In the genomic region with DNA sequence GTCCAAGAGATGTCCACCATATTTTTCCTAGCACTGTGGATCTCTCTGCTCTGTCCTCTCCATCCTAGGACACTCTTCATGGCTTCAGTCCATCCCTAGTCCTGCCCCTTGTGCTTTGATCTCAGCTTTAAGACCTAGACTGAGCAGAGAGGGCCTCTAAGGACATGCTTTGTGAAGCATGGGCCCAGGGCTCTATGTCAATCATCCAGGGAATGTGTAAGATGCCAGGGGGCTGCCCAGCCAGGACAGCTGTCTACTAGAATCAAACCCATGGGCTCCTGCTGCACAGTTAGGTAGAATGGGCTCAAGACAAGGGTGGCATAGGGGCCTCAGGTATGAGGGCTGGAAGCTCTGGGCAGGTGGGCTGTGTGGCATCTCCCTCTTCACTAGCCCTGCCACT, we compare ENCODE assay signal across 13 cellular contexts. TPM values are rescaled to one million over a fixed set of nuclear protein-coding genes. Genes with fewer than 3 reads are reported as not detected.
DNase-seq lines count a peak whose midpoint lies in the region; ATAC-seq and TF ChIP-seq lines count a peak whose summit lies in the region.
"Had no signal": no experiment of that assay in that cellular context is flagged by ENCODE, and none has a peak within 500 bp of the region (broad histone marks: within the 10 kb centered on the region; RNA-seq: fewer than 3 reads in every experiment).

No MANE protein-coding gene starts in this region.

- H3K9me3 ChIP-seq in left lung, result no peaks in the 10 kb centered on the region

- peak overlapping the region; percentile 89 for H3K27ac ChIP-seq in VCaP
- H3K27ac ChIP-seq in left lung, result no peak overlapping the region

- no peak overlapping the region for H3K4me3 ChIP-seq in left lung

- POLR2A ChIA-PET in activated CD4-positive, alpha-beta memory T cell treated with anti-CD3 and anti-CD28 coated beads, Interleukin-2, amount 10 ng/mL, durations not matched to agents 7 days and 5 days (lab: Charles Lee), result no interaction called here

- no peak for ATAC-seq in activated CD8-positive, alpha-beta memory T cell treated with anti-CD3 and anti-CD28 coated beads, Interleukin-2, amount 10 ng/mL, durations not matched to agents 7 days and 5 days
- ATAC-seq in left lung, result peak; percentile 7
- no peak for ATAC-seq in stimulated activated effector memory CD8-positive, alpha-beta T cell treated with anti-CD3 and anti-CD28 coated beads, Interleukin-12 subunit alpha, Interleukin-12 subunit beta, amount 100 ng/mL, for 72 hours

- H3K27ac Mint-ChIP-seq in activated CD8-positive, alpha-beta memory T cell treated with anti-CD3 and anti-CD28 coated beads, Interleukin-2, amount 10 ng/mL, durations not matched to agents 7 days and 5 days, result no peak overlapping the region
- peak overlapping the region; percentile 59 for H3K27ac Mint-ChIP-seq in stimulated activated effector memory CD8-positive, alpha-beta T cell treated with anti-CD3 and anti-CD28 coated beads, Interleukin-12 subunit alpha, Interleukin-12 subunit beta, amount 100 ng/mL, for 72 hours
- H3K27ac Mint-ChIP-seq in activated CD4-positive, alpha-beta memory T cell treated with anti-CD3 and anti-CD28 coated beads, Interleukin-2, amount 10 ng/mL, durations not matched to agents 7 days and 5 days, result no peak overlapping the region
- H3K27ac Mint-ChIP-seq: activated naive CD8-positive, alpha-beta T cell; progenitor cell of endocrine pancreas had no signal

- peaks cover 2% of the 10 kb centered on the region for H3K36me3 Mint-ChIP-seq in activated CD8-positive, alpha-beta memory T cell treated with anti-CD3 and anti-CD28 coated beads, Interleukin-2, amount 10 ng/mL, durations not matched to agents 7 days and 5 days
- H3K36me3 Mint-ChIP-seq in stimulated activated effector memory CD8-positive, alpha-beta T cell treated with anti-CD3 and anti-CD28 coated beads, Interleukin-12 subunit alpha, Interleukin-12 subunit beta, amount 100 ng/mL, for 72 hours, result peaks cover 30% of the 10 kb centered on the region
- H3K36me3 Mint-ChIP-seq in activated CD4-positive, alpha-beta memory T cell treated with anti-CD3 and anti-CD28 coated beads, Interleukin-2, amount 10 ng/mL, durations not matched to agents 7 days and 5 days (ENCODE audit: low read depth), result peaks cover 3% of the 10 kb centered on the region
- H3K36me3 Mint-ChIP-seq: activated naive CD8-positive, alpha-beta T cell had no signal

- H3K9me3 Mint-ChIP-seq in activated CD8-positive, alpha-beta memory T cell treated with anti-CD3 and anti-CD28 coated beads, Interleukin-2, amount 10 ng/mL, durations not matched to agents 7 days and 5 days (ENCODE audit: low read depth), result no peaks in the 10 kb centered on the region
- no peaks in the 10 kb centered on the region for H3K9me3 Mint-ChIP-seq in stimulated activated effector memory CD8-positive, alpha-beta T cell treated with anti-CD3 and anti-CD28 coated beads, Interleukin-12 subunit alpha, Interleukin-12 subunit beta, amount 100 ng/mL, for 72 hours
- no peaks in the 10 kb centered on the region for H3K9me3 Mint-ChIP-seq in activated CD4-positive, alpha-beta memory T cell treated with anti-CD3 and anti-CD28 coated beads, Interleukin-2, amount 10 ng/mL, durations not matched to agents 7 days and 5 days

- no peak overlapping the region for H3K4me3 Mint-ChIP-seq in activated CD8-positive, alpha-beta memory T cell treated with anti-CD3 and anti-CD28 coated beads, Interleukin-2, amount 10 ng/mL, durations not matched to agents 7 days and 5 days
- H3K4me3 Mint-ChIP-seq in stimulated activated effector memory CD8-positive, alpha-beta T cell treated with anti-CD3 and anti-CD28 coated beads, Interleukin-12 subunit alpha, Interleukin-12 subunit beta, amount 100 ng/mL, for 72 hours, result no peak overlapping the region
- H3K4me3 Mint-ChIP-seq in activated CD4-positive, alpha-beta memory T cell treated with anti-CD3 and anti-CD28 coated beads, Interleukin-2, amount 10 ng/mL, durations not matched to agents 7 days and 5 days, result no peak overlapping the region
- H3K4me3 Mint-ChIP-seq: activated naive CD8-positive, alpha-beta T cell had no signal

- peaks cover 2% of the 10 kb centered on the region for H3K4me1 Mint-ChIP-seq in activated CD8-positive, alpha-beta memory T cell treated with anti-CD3 and anti-CD28 coated beads, Interleukin-2, amount 10 ng/mL, durations not matched to agents 7 days and 5 days
- H3K4me1 Mint-ChIP-seq in stimulated activated effector memory CD8-positive, alpha-beta T cell treated with anti-CD3 and anti-CD28 coated beads, Interleukin-12 subunit alpha, Interleukin-12 subunit beta, amount 100 ng/mL, for 72 hours, result peaks cover 38% of the 10 kb centered on the region
- no peaks in the 10 kb centered on the region for H3K4me1 Mint-ChIP-seq in activated CD4-positive, alpha-beta memory T cell treated with anti-CD3 and anti-CD28 coated beads, Interleukin-2, amount 10 ng/mL, durations not matched to agents 7 days and 5 days

- no peaks in the 10 kb centered on the region for H3K27me3 ChIP-seq in left lung

- intact Hi-C loops in left lung (cut with DNase I), result no loop called here

- H3K27me3 Mint-ChIP-seq in activated CD8-positive, alpha-beta memory T cell treated with anti-CD3 and anti-CD28 coated beads, Interleukin-2, amount 10 ng/mL, durations not matched to agents 7 days and 5 days, result no peaks in the 10 kb centered on the region
- no peaks in the 10 kb centered on the region for H3K27me3 Mint-ChIP-seq in activated CD4-positive, alpha-beta memory T cell treated with anti-CD3 and anti-CD28 coated beads, Interleukin-2, amount 10 ng/mL, durations not matched to agents 7 days and 5 days
- H3K27me3 Mint-ChIP-seq: activated naive CD8-positive, alpha-beta T cell; progenitor cell of endocrine pancreas had no signal

- no peak for TF ChIP-seq CTCF in VCaP (conservative IDR thresholded peaks at IDR 0.05)
- TF ChIP-seq CTCF in left lung (IDR thresholded peaks at IDR 0.05), result no peak

- CTCF ChIA-PET in activated CD8-positive, alpha-beta memory T cell treated with anti-CD3 and anti-CD28 coated beads, Interleukin-2, amount 10 ng/mL, durations not matched to agents 7 days and 5 days (lab: Charles Lee), result interaction anchor here (0.7 kb wide), 1 partner anchor 110 kb away, joined by 3 read pairs; no protein-coding TSS in a partner anchor
- CTCF ChIA-PET in activated CD4-positive, alpha-beta memory T cell treated with anti-CD3 and anti-CD28 coated beads, Interleukin-2, amount 10 ng/mL, durations not matched to agents 7 days and 5 days (lab: Charles Lee), result no interaction called here

- DNase-seq in activated CD8-positive, alpha-beta memory T cell treated with anti-CD3 and anti-CD28 coated beads for 24 hours, result peak; percentile 42
- DNase-seq in activated CD8-positive, alpha-beta memory T cell treated with anti-CD3 and anti-CD28 coated beads, Interleukin-2, amount 10 ng/mL, durations not matched to agents 7 days and 5 days, result no peak
- DNase-seq in left lung (no peak), A172 (ENCODE audit: low spot score) (no peak), NCI-H2081 (lab: John Stamatoyannopoulos, UW) (no peak)
- DNase-seq in stimulated activated effector memory CD8-positive, alpha-beta T cell treated with anti-CD3 and anti-CD28 coated beads, Interleukin-12 subunit alpha, Interleukin-12 subunit beta, amount 100 ng/mL, for 72 hours (ENCODE audit: low spot score in 2 of 2), result no peak
- no peak for DNase-seq in activated CD4-positive, alpha-beta memory T cell treated with anti-CD3 and anti-CD28 coated beads, Interleukin-2, amount 10 ng/mL, durations not matched to agents 7 days and 5 days
- DNase-seq: Karpas-422; OCI-M1; stimulated activated CD4-positive, alpha-beta T cell treated with anti-CD3 and anti-CD28 coated beads, Interleukin-15, amount 100 ng/mL, for 24 hours had no signal

- H3K4me1 ChIP-seq in left lung, result peaks cover 13 to 28% of the 10 kb centered on the region in 2 donors

- peaks cover 0 to 22% of the 10 kb centered on the region in 2 donors for H3K36me3 ChIP-seq in left lung

RNA-seq across cellular contexts. Expression of a gene that starts 24.9 kb away (rescaled TPM):
- 10 to 100 TPM; 12.7 to 13.7 TPM for total RNA-seq in activated CD8-positive, alpha-beta memory T cell treated with anti-CD3 and anti-CD28 coated beads, Interleukin-2, amount 10 ng/mL, durations not matched to agents 7 days and 5 days
- total RNA-seq in left lung, result 10 to 100 TPM; 16.6 to 32.1 TPM
- total RNA-seq in A172 (2014; rRNA removed; shearing (Covaris generic)), result 6.5 and 9.9 TPM in 2 replicates
- total RNA-seq in activated CD4-positive, alpha-beta memory T cell treated with anti-CD3 and anti-CD28 coated beads, Interleukin-2, amount 10 ng/mL, durations not matched to agents 7 days and 5 days, result 10 to 100 TPM; 10.1 to 10.7 TPM
